ENCODE assay signal across 1 cellular context in genomic region chr17:29710891-29711418, GRCh38.
TF ChIP-seq lines count a peak whose summit lies in the region.

No MANE protein-coding gene starts in this region.

TF ChIP-seq in K562, 482 proteins besides CTCF, POLR2A, EP300 and RAD21 (continued from another document and continues in another):
- peak in 1 of 2 experiments; percentile 53 for TF ChIP-seq AFF1 (IDR thresholded peaks at IDR 0.05; ENCODE audit: low read depth in 1 of 2, partially characterized antibody in 2 of 2)
- no peak for TF ChIP-seq ZBTB5 (IDR thresholded peaks at IDR 0.05)
- no peak for TF ChIP-seq ZNF695 (CRISPR knock-in tag; IDR thresholded peaks at IDR 0.05)
- peak; percentile 73; the same call in 1 of the 2 replicates for TF ChIP-seq NBN (IDR thresholded peaks at IDR 0.05; ENCODE audit: low read depth)
- peak; percentile 76 for TF ChIP-seq NCOR1 (IDR thresholded peaks at IDR 0.05)
- TF ChIP-seq ZNF311 (CRISPR knock-in tag; IDR thresholded peaks at IDR 0.05): no peak
- no peak for TF ChIP-seq HDAC3 (IDR thresholded peaks at IDR 0.05; ENCODE audit: borderline replicate concordance, partially characterized antibody)
- no peak for TF ChIP-seq TFE3 (CRISPR knock-in tag; IDR thresholded peaks at IDR 0.05)
- TF ChIP-seq IRF1 (CRISPR knock-in tag; IDR thresholded peaks at IDR 0.05; ENCODE audit: borderline replicate concordance): no peak
- no peak for TF ChIP-seq ESRRA (IDR thresholded peaks at IDR 0.05; ENCODE audit: borderline replicate concordance, low read depth)
- no peak for TF ChIP-seq SPI1 (IDR thresholded peaks at IDR 0.05; ENCODE audit: borderline replicate concordance, low read depth, low read length)
- TF ChIP-seq TCF7 (IDR thresholded peaks at IDR 0.05; ENCODE audit: borderline replicate concordance): no peak
- no peak for TF ChIP-seq NONO (IDR thresholded peaks at IDR 0.05; ENCODE audit: low read depth in 2 of 2, low read length in 1 of 2)
- no peak for TF ChIP-seq POU5F1 (IDR thresholded peaks at IDR 0.05; ENCODE audit: borderline replicate concordance, low read depth, low read length, partially characterized antibody)
- no peak for TF ChIP-seq CLOCK (CRISPR knock-in tag; IDR thresholded peaks at IDR 0.05; ENCODE audit: borderline replicate concordance)
- no peak for TF ChIP-seq CBX2 (IDR thresholded peaks at IDR 0.05; ENCODE audit: insufficient read depth, low read length, poor library complexity, severe bottlenecking)
- peak; percentile 41; the same call in 1 of the 2 replicates for TF ChIP-seq MYNN (IDR thresholded peaks at IDR 0.05)
- TF ChIP-seq MYNN (CRISPR knock-in tag; IDR thresholded peaks at IDR 0.05): no peak
- TF ChIP-seq ZMIZ1 (IDR thresholded peaks at IDR 0.05; ENCODE audit: low read depth in 2 of 2, low read length in 2 of 2): peak in 1 of 2 experiments; percentile 43; a peak in 1 of 4 replicates
- TF ChIP-seq AFF4 (CRISPR knock-in tag; IDR thresholded peaks at IDR 0.05): no peak
- TF ChIP-seq SMARCC2 (IDR thresholded peaks at IDR 0.05; ENCODE audit: low read depth): peak; percentile 83
- TF ChIP-seq RNF2 (IDR thresholded peaks at IDR 0.05): 0 out of 2 replicates have a peak, but pooled peaks have one; percentile 25
- no peak for TF ChIP-seq ZNF184 (CRISPR knock-in tag; IDR thresholded peaks at IDR 0.05)
- TF ChIP-seq LCOR (CRISPR knock-in tag; IDR thresholded peaks at IDR 0.05): no peak
- no peak for TF ChIP-seq EZH2 (IDR thresholded peaks at IDR 0.05; ENCODE audit: borderline replicate concordance, low read depth, low read length)
- no peak for TF ChIP-seq PHB (CRISPR knock-in tag; IDR thresholded peaks at IDR 0.05)
- TF ChIP-seq PURB (CRISPR knock-in tag; IDR thresholded peaks at IDR 0.05; ENCODE audit: low read depth): no peak
- TF ChIP-seq UBTF (IDR thresholded peaks at IDR 0.05; ENCODE audit: borderline replicate concordance in 1 of 2, low read depth in 2 of 2, low read length in 2 of 2): no peak
- no peak for TF ChIP-seq XRCC3 (IDR thresholded peaks at IDR 0.05)
- no peak for TF ChIP-seq MCM7 (IDR thresholded peaks at IDR 0.05)
